Comparison of ENCODE assay signal across 9 cellular contexts in the genomic region with DNA sequence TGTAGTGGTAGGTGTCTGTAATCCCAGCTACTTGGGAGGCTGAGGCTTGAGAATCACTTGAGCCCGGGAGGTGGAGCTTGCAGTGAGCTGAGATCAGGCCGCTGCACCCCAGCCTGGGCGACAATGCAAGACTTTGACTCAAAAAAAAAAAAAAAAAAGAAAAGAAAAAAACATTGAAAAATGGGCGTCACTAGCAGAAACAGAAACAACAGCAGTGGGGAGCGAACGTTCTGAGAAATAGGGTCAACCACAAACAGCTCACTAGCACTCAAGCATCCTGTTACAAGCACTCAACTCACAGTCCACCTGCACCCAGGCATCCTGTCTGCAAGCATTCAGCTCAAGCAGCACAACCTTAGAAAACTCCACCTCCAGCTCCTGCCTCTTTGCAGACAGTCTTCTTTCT. TPM values are rescaled to one million over a fixed set of nuclear protein-coding genes. Genes with fewer than 3 reads are reported as not detected.
DNase-seq lines count a peak whose midpoint lies in the region; ATAC-seq and TF ChIP-seq lines count a peak whose summit lies in the region.
"Had no signal": no experiment of that assay in that cellular context is flagged by ENCODE, and none has a peak within 500 bp of the region (broad histone marks: within the 10 kb centered on the region; RNA-seq: fewer than 3 reads in every experiment).

No MANE protein-coding gene starts in this region.

- ATAC-seq in GM19025 (IDR thresholded peaks at IDR 0.05; ENCODE audit: low read depth, unreplicated experiment) (peak; percentile 95), HG02970 (IDR thresholded peaks at IDR 0.05; ENCODE audit: low FRiP score, unreplicated experiment) (peak; percentile 87)

- DNase-seq in NCI-H345 treated with DMSO at 0.1 percent for 48 hours (lab: John Stamatoyannopoulos, UW; ENCODE audit: unreplicated experiment) (peak; percentile 16), retina (peak; percentile 38), tibial nerve (ENCODE audit: low spot score in 2 of 2) (no peak), MG63 (no peak), cerebellum (ENCODE audit: low spot score) (no peak)
- peak; percentile 68 for DNase-seq in activated T-cell treated with anti-CD3 and anti-CD28 coated beads, Interleukin-2, amount 50 U/mL, for 24 hours

- TF ChIP-seq POLR2A in tibial nerve (IDR thresholded peaks at IDR 0.05) = no peak

- WGBS in tibial nerve, 2 donors = 23 to 34% methylated on average over 6 of the region's 6 CpGs

- peak overlapping the region; percentile 44 for H3K4me3 Mint-ChIP-seq in activated T-cell treated with anti-CD3 and anti-CD28 coated beads, Interleukin-2, amount 50 U/mL, for 24 hours
- H3K4me3 Mint-ChIP-seq: nephron had no signal

- peak overlapping the region; percentile 90 for H3K27ac Mint-ChIP-seq in activated T-cell treated with anti-CD3 and anti-CD28 coated beads, Interleukin-2, amount 50 U/mL, for 24 hours
- H3K27ac Mint-ChIP-seq: nephron had no signal

- peaks cover 86% of the 10 kb centered on the region for H3K4me1 Mint-ChIP-seq in activated T-cell treated with anti-CD3 and anti-CD28 coated beads, Interleukin-2, amount 50 U/mL, for 24 hours (ENCODE audit: low read depth)
- H3K4me1 Mint-ChIP-seq: nephron had no signal

- H3K4me1 ChIP-seq in tibial nerve = peaks cover 0 to 44% (median 5%) of the 10 kb centered on the region in 4 donors

- H3K36me3 ChIP-seq in tibial nerve (peaks cover 0 to 25% (median 0%) of the 10 kb centered on the region in 3 donors), MG63 (peaks cover 9% of the 10 kb centered on the region)

- no peak overlapping the region for H3K4me3 ChIP-seq in tibial nerve
- no peak overlapping the region for H3K4me3 ChIP-seq in MG63

- peak overlapping the region in 1 of 4 donors; percentile 67 for H3K27ac ChIP-seq in tibial nerve

- H3K36me3 Mint-ChIP-seq in activated T-cell treated with anti-CD3 and anti-CD28 coated beads, Interleukin-2, amount 50 U/mL, for 24 hours (ENCODE audit: low read depth) = peaks cover 76% of the 10 kb centered on the region

- no peak for TF ChIP-seq EP300 in tibial nerve (IDR thresholded peaks at IDR 0.05)

- TF ChIP-seq CTCF in tibial nerve (IDR thresholded peaks at IDR 0.05) = no peak

- H3K9me3 ChIP-seq in tibial nerve (peaks cover 0 to 7% (median 0%) of the 10 kb centered on the region in 4 donors), MG63 (no peaks in the 10 kb centered on the region)

- H3K9me3 Mint-ChIP-seq in activated T-cell treated with anti-CD3 and anti-CD28 coated beads, Interleukin-2, amount 50 U/mL, for 24 hours = no peaks in the 10 kb centered on the region
- H3K9me3 Mint-ChIP-seq: nephron had no signal

- H3K27me3 ChIP-seq in tibial nerve (no peaks in the 10 kb centered on the region), MG63 (no peaks in the 10 kb centered on the region)

- H3K27me3 Mint-ChIP-seq in activated T-cell treated with anti-CD3 and anti-CD28 coated beads, Interleukin-2, amount 50 U/mL, for 24 hours = no peaks in the 10 kb centered on the region

RNA-seq across cellular contexts. Expression of a gene that starts 17.2 kb away (rescaled TPM):
- total RNA-seq in tibial nerve (10 to 100 TPM in 3 of 4 donors, 1 to 10 TPM in 1; 9.4 to 16.8 (median 10.1) TPM), cerebellum (2.6 TPM)
- 4.2 and 10.5 TPM in 2 replicates for total RNA-seq in MG63 (2014; rRNA removed; shearing (Covaris generic); ENCODE audit: low replicate concordance)

RNA-seq across cellular contexts. Expression of a gene that starts 45.3 kb away (rescaled TPM):
- total RNA-seq in tibial nerve = 10 to 100 TPM; 35.2 to 74.4 (median 44.6) TPM
- 164 and 230 TPM in 2 replicates for total RNA-seq in MG63 (2014; rRNA removed; shearing (Covaris generic); ENCODE audit: low replicate concordance)
- total RNA-seq in cerebellum = 11.6 TPM

Comparison
In these comparisons a context has a peak if more than half of its experiments do, and no peak if none do; other contexts are left out.
1. DNase-seq: peak in NCI-H345 treated with DMSO at 0.1 percent for 48 hours (single experiment), activated T-cell treated with anti-CD3 and anti-CD28 coated beads, Interleukin-2, amount 50 U/mL, for 24 hours (single experiment) and retina (single experiment); none in tibial nerve (0 of 2), MG63 (single experiment) and cerebellum (single experiment).